17 cellular contexts compared by ENCODE assay signal in the genomic region with DNA sequence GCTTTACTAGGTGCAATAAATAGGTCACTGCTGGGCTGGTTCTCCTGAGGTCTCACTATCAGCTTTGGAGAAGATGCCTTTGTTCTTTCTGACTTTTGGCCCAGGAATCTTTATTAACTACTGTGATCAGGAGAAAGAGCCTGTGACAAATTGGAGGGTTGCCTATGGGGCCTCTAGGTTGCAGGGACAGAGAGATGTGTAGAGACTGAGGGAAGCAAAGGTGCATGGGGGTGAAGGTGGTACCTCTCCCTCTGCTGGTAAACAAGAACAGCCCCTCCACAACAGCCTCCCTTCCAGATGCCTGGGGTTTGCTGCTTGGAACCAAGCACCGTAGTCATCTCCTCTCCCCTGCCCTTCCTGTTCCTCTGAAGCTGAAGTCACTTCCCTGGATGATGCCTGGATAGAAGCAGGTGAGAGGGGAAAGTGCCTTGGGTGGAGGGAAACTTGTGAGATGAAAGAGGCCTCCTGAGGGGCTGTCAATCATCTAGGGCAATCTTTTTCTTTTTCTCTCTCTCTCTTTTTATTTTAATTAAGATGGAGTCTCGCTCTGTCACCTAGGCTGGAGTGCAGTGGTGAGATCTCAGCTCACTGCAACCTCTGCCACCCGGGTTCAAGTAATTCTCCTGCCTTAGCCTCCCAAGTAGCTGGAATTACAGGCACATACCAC. TPM values are rescaled to one million over a fixed set of nuclear protein-coding genes. Genes with fewer than 3 reads are reported as not detected.
DNase-seq lines count a peak whose midpoint lies in the region; ATAC-seq and TF ChIP-seq lines count a peak whose summit lies in the region.
"Had no signal": no experiment of that assay in that cellular context is flagged by ENCODE, and none has a peak within 500 bp of the region (broad histone marks: within the 10 kb centered on the region; RNA-seq: fewer than 3 reads in every experiment).

No MANE protein-coding gene starts in this region.

- H3K36me3 ChIP-seq in CD8-positive, alpha-beta memory T cell (ENCODE audit: insufficient read depth, low read length), result no peaks in the 10 kb centered on the region
- no peaks in the 10 kb centered on the region for H3K36me3 ChIP-seq in gastroesophageal sphincter

- H3K9me3 Mint-ChIP-seq in T-helper 2 cell treated with Interferon-gamma antibody and Interleukin-4, amounts not matched to agents 5 μg/mL and 100 μg/mL, for 36 hours, result no peaks in the 10 kb centered on the region
- H3K9me3 Mint-ChIP-seq in CD8-positive, alpha-beta memory T cell, result no peaks in the 10 kb centered on the region
- no peaks in the 10 kb centered on the region for H3K9me3 Mint-ChIP-seq in activated B cell treated with CpG ODN at 0.5 μM for 24 hours
- no peaks in the 10 kb centered on the region for H3K9me3 Mint-ChIP-seq in naive B cell
- H3K9me3 Mint-ChIP-seq: CD14-positive monocyte, type B pancreatic cell had no signal

- 84 to 100% methylated on average over 2 of the region's 3 CpGs for WGBS in gastroesophageal sphincter (ENCODE audit: low coverage in 1 of 2), 2 donors

- DNase-seq in T-helper 2 cell treated with Interferon-gamma antibody and Interleukin-4, amounts not matched to agents 5 μg/mL and 100 μg/mL, for 36 hours (ENCODE audit: low spot score), result no peak
- DNase-seq in T-helper 2 cell, result no peak
- DNase-seq in CD8-positive, alpha-beta memory T cell, result no peak
- no peak for DNase-seq in activated B cell treated with CpG ODN at 0.5 μM for 24 hours
- DNase-seq in naive B cell, result no peak
- no peak for DNase-seq in D341Med (ENCODE audit: low spot score)
- DNase-seq: activated CD4-positive, alpha-beta T cell treated with anti-CD3 and anti-CD28 coated beads for 1 hour; activated effector memory CD4-positive, alpha-beta T cell treated with Interleukin-2 at 50 U/mL for 16 hours; erythroblast; NCI-H1694 treated with DMSO at 0.1 percent for 48 hours; NCI-H345; Right ventricle myocardium superior had no signal

- no peak for ATAC-seq in activated B cell treated with CpG ODN at 0.5 μM for 24 hours (ENCODE audit: low read depth)
- ATAC-seq in naive B cell (ENCODE audit: low read depth in 2 of 2), result no peak
- no peak for ATAC-seq in gastroesophageal sphincter
- no peak for ATAC-seq in HG03521 (IDR thresholded peaks at IDR 0.05; ENCODE audit: unreplicated experiment)

- peak overlapping the region; percentile 93 for H3K27ac Mint-ChIP-seq in T-helper 2 cell treated with Interferon-gamma antibody and Interleukin-4, amounts not matched to agents 5 μg/mL and 100 μg/mL, for 36 hours
- H3K27ac Mint-ChIP-seq in CD8-positive, alpha-beta memory T cell, result peak overlapping the region; percentile 17 to 97 (median 88)
- H3K27ac Mint-ChIP-seq in activated B cell treated with CpG ODN at 0.5 μM for 24 hours (peak overlapping the region; percentile 83), naive B cell (peak overlapping the region in 5 of 6 donors; percentile 77 to 98 (median 89))
- H3K27ac Mint-ChIP-seq: type B pancreatic cell had no signal

- no peak for TF ChIP-seq CTCF in activated B cell treated with CpG ODN at 0.5 μM for 24 hours (IDR thresholded peaks at IDR 0.05)
- TF ChIP-seq CTCF in gastroesophageal sphincter (IDR thresholded peaks at IDR 0.05), result no peak

- H3K4me1 Mint-ChIP-seq in T-helper 2 cell treated with Interferon-gamma antibody and Interleukin-4, amounts not matched to agents 5 μg/mL and 100 μg/mL, for 36 hours (ENCODE audit: low read depth), result peaks cover 51% of the 10 kb centered on the region
- H3K4me1 Mint-ChIP-seq in CD8-positive, alpha-beta memory T cell, result peaks cover 22 to 26% (median 26%) of the 10 kb centered on the region in 3 donors
- peaks cover 39% of the 10 kb centered on the region for H3K4me1 Mint-ChIP-seq in activated B cell treated with CpG ODN at 0.5 μM for 24 hours
- H3K4me1 Mint-ChIP-seq in naive B cell, result peaks cover 17 to 37% (median 34%) of the 10 kb centered on the region in 3 donors

- H3K4me1 ChIP-seq in CD8-positive, alpha-beta memory T cell (ENCODE audit: insufficient read depth, low read length), result peaks cover 26% of the 10 kb centered on the region
- peaks cover 0 to 9% (median 0%) of the 10 kb centered on the region in 3 donors for H3K4me1 ChIP-seq in gastroesophageal sphincter

- no peak for TF ChIP-seq EP300 in gastroesophageal sphincter (IDR thresholded peaks at IDR 0.05)

- H3K36me3 Mint-ChIP-seq in T-helper 2 cell treated with Interferon-gamma antibody and Interleukin-4, amounts not matched to agents 5 μg/mL and 100 μg/mL, for 36 hours (ENCODE audit: low read depth), result no peaks in the 10 kb centered on the region
- H3K36me3 Mint-ChIP-seq in CD8-positive, alpha-beta memory T cell, result no peaks in the 10 kb centered on the region
- no peaks in the 10 kb centered on the region for H3K36me3 Mint-ChIP-seq in activated B cell treated with CpG ODN at 0.5 μM for 24 hours (ENCODE audit: low read depth)
- no peaks in the 10 kb centered on the region for H3K36me3 Mint-ChIP-seq in naive B cell
- H3K36me3 Mint-ChIP-seq: CD14-positive monocyte, type B pancreatic cell had no signal

- no peak for TF ChIP-seq POLR2A in gastroesophageal sphincter (IDR thresholded peaks at IDR 0.05)

- no peaks in the 10 kb centered on the region for H3K27me3 ChIP-seq in CD8-positive, alpha-beta memory T cell (ENCODE audit: insufficient read depth, low read length, poor library complexity, severe bottlenecking)
- H3K27me3 ChIP-seq in gastroesophageal sphincter, result no peaks in the 10 kb centered on the region

- H3K9me3 ChIP-seq in CD8-positive, alpha-beta memory T cell (ENCODE audit: low read length), result no peaks in the 10 kb centered on the region
- no peaks in the 10 kb centered on the region for H3K9me3 ChIP-seq in gastroesophageal sphincter

- intact Hi-C loops in activated B cell treated with CpG ODN at 0.5 μM for 24 hours (cut with micrococcal nuclease), result no loop called here

- H3K27ac ChIP-seq in CD8-positive, alpha-beta memory T cell (ENCODE audit: low read depth, low read length), result no peak overlapping the region
- no peak overlapping the region for H3K27ac ChIP-seq in gastroesophageal sphincter
- H3K27ac ChIP-seq: coronary artery had no signal

- POLR2A ChIA-PET in CD8-positive, alpha-beta memory T cell (lab: Charles Lee), result interaction anchor here (0.6 kb wide), 1 partner anchor 29 kb away, joined by 6 read pairs; no protein-coding TSS in a partner anchor
- POLR2A ChIA-PET in activated B cell treated with CpG ODN at 0.5 μM for 24 hours (lab: Charles Lee), result interaction anchor here (1.0 to 1.3 kb wide), 2 partner anchors 12 to 52 kb away, joined by 3 read pairs; no protein-coding TSS in a partner anchor

- no peak overlapping the region for H3K4me3 ChIP-seq in CD8-positive, alpha-beta memory T cell (ENCODE audit: low read length)
- no peak overlapping the region for H3K4me3 ChIP-seq in gastroesophageal sphincter
- H3K4me3 ChIP-seq: coronary artery had no signal

- CTCF ChIA-PET in CD8-positive, alpha-beta memory T cell (lab: Charles Lee), result interaction anchor here (2.3 kb wide), 1 partner anchor 43 kb away, joined by 6 read pairs; no protein-coding TSS in a partner anchor
- CTCF ChIA-PET in activated B cell treated with CpG ODN at 0.5 μM for 24 hours (lab: Charles Lee), result no interaction called here

- peak overlapping the region; percentile 34 for H3K4me3 Mint-ChIP-seq in T-helper 2 cell treated with Interferon-gamma antibody and Interleukin-4, amounts not matched to agents 5 μg/mL and 100 μg/mL, for 36 hours
- peak overlapping the region in 2 of 7 donors; percentile 38 to 57 for H3K4me3 Mint-ChIP-seq in CD8-positive, alpha-beta memory T cell
- H3K4me3 Mint-ChIP-seq in activated B cell treated with CpG ODN at 0.5 μM for 24 hours, result no peak overlapping the region
- H3K4me3 Mint-ChIP-seq in naive B cell, result peak overlapping the region in 6 of 8 donors; percentile 67 to 86 (median 72)
- H3K4me3 Mint-ChIP-seq: type B pancreatic cell had no signal

- H3K27me3 Mint-ChIP-seq in T-helper 2 cell treated with Interferon-gamma antibody and Interleukin-4, amounts not matched to agents 5 μg/mL and 100 μg/mL, for 36 hours (ENCODE audit: low read depth), result no peaks in the 10 kb centered on the region
- H3K27me3 Mint-ChIP-seq in CD8-positive, alpha-beta memory T cell, result no peaks in the 10 kb centered on the region
- H3K27me3 Mint-ChIP-seq in activated B cell treated with CpG ODN at 0.5 μM for 24 hours (no peaks in the 10 kb centered on the region), naive B cell (no peaks in the 10 kb centered on the region)

RNA-seq across cellular contexts. Expression of a gene that starts 57.4 kb away (rescaled TPM):
- 10 to 100 TPM; 24.4 to 25.3 TPM for total RNA-seq in CD8-positive, alpha-beta memory T cell
- 38.5 TPM for polyA plus RNA-seq in CD8-positive, alpha-beta memory T cell
- total RNA-seq in activated B cell treated with CpG ODN at 0.5 μM for 24 hours, result 137 and 153 TPM in 2 replicates
- polyA plus RNA-seq in naive B cell (ENCODE audit: low read depth in 6 of 6), result 100 to 1,000 TPM in 5 of 6 donors, 10 to 100 TPM in 1; 89.6 to 177 (median 134) TPM
- total RNA-seq in gastroesophageal sphincter, result 10 to 100 TPM; 67.0 to 97.3 (median 78.0) TPM
